23 cellular contexts compared by ENCODE assay signal in genomic region chr5:160800375-160800774, GRCh38. TPM values are rescaled to one million over a fixed set of nuclear protein-coding genes. Genes with fewer than 3 reads are reported as not detected.
"Had no signal": no experiment of that assay in that cellular context is flagged by ENCODE, and none has a peak within 500 bp of the region (broad histone marks: within the 10 kb centered on the region; RNA-seq: fewer than 3 reads in every experiment).

No MANE protein-coding gene starts in this region.

- H3K36me3 ChIP-seq: breast epithelium had no signal

- ATAC-seq: activated CD8-positive, alpha-beta memory T cell treated with anti-CD3 and anti-CD28 coated beads, Interleukin-2, amount 10 ng/mL, durations not matched to agents 7 days and 5 days; PC-3 had no signal

- H3K4me3 ChIP-seq: breast epithelium had no signal

- H3K4me1 ChIP-seq: breast epithelium had no signal

- H3K27ac ChIP-seq: breast epithelium had no signal

- H3K9me3 ChIP-seq: breast epithelium had no signal

- H3K27me3 ChIP-seq: breast epithelium had no signal

- DNase-seq: activated B cell treated with CpG ODN at 0.5 μM for 24 hours; activated CD4-positive, alpha-beta T cell treated with anti-CD3 and anti-CD28 coated beads for 1 hour; activated CD4-positive, alpha-beta T cell treated with anti-CD3 and anti-CD28 coated beads, Interleukin-2, amount 10 ng/mL, durations not matched to agents 24 days and 14 days; activated CD4-positive, alpha-beta T cell treated with anti-CD3 and anti-CD28 coated beads, Interleukin-2, amount 50 U/mL, for 48 hours; activated CD8-positive, alpha-beta memory T cell treated with anti-CD3 and anti-CD28 coated beads, Interleukin-2, amount 10 ng/mL, durations not matched to agents 7 days and 5 days; activated effector memory CD4-positive, alpha-beta T cell treated with Interleukin-2 at 50 U/mL for 16 hours; activated naive CD4-positive, alpha-beta T cell; activated T-cell treated with anti-CD3 and anti-CD28 coated beads, Interleukin-2, amount 50 U/mL, for 24 hours; aorta; caudate nucleus; KG1; NCI-H1048; NCI-H1417 treated with DMSO at 0.1 percent for 48 hours; NCI-H1694; NCI-H2029; NCI-H345; NCI-H524; NCI-H82; PC-3; SHP77 had no signal

RNA-seq across cellular contexts. Expression of gene ATP10B, which starts 51.6 kb away (rescaled TPM):
- total RNA-seq: activated B cell treated with CpG ODN at 0.5 μM for 24 hours; activated CD4-positive, alpha-beta T cell treated with anti-CD3 and anti-CD28 coated beads, Interleukin-2, amount 10 ng/mL, durations not matched to agents 24 days and 14 days; activated CD8-positive, alpha-beta memory T cell treated with anti-CD3 and anti-CD28 coated beads, Interleukin-2, amount 10 ng/mL, durations not matched to agents 7 days and 5 days; activated T-helper 1 cell treated with anti-CD3 and anti-CD28 coated beads, Interleukin-12 subunit alpha, Interleukin-12 subunit beta, Interleukin-2, Interleukin-4 antibody, amounts not matched to agents 30 ng/mL and 10 ng/mL and 1 ng/mL, durations not matched to agents 14 hours and 24 hours and 36 hours; LHCN-M2; PC-3 had no signal
